In genomic region chr3:13261908-13262307, GRCh38 we compare ENCODE assay signal across 26 cellular contexts.
"Had no signal": no experiment of that assay in that cellular context is flagged by ENCODE, and none has a peak within 500 bp of the region (broad histone marks: within the 10 kb centered on the region; RNA-seq: fewer than 3 reads in every experiment).

No MANE protein-coding gene starts in this region.

- H3K27ac Mint-ChIP-seq: activated CD4-positive, alpha-beta T cell treated with anti-CD3 and anti-CD28 coated beads, Interleukin-2, amount 10 ng/mL, durations not matched to agents 7 days and 5 days; activated naive CD4-positive, alpha-beta T cell treated with anti-CD3 and anti-CD28 coated beads for 36 hours; activated naive CD8-positive, alpha-beta T cell treated with anti-CD3 and anti-CD28 coated beads, Interleukin-2, amount 50 U/mL, for 24 hours; memory B cell; stimulated activated effector memory CD8-positive, alpha-beta T cell treated with anti-CD3 and anti-CD28 coated beads, Interleukin-12 subunit alpha, Interleukin-12 subunit beta, amount 100 ng/mL, for 72 hours had no signal

- H3K4me3 ChIP-seq: ascending aorta, mucosa of descending colon, ovary, psoas muscle, smooth muscle cell, stomach, testis, upper lobe of left lung had no signal

- H3K27me3 ChIP-seq: ascending aorta, ovary, testis, upper lobe of left lung had no signal

- H3K4me3 Mint-ChIP-seq: activated CD4-positive, alpha-beta T cell treated with anti-CD3 and anti-CD28 coated beads, Interleukin-2, amount 10 ng/mL, durations not matched to agents 7 days and 5 days; activated naive CD4-positive, alpha-beta T cell treated with anti-CD3 and anti-CD28 coated beads for 36 hours; activated naive CD8-positive, alpha-beta T cell treated with anti-CD3 and anti-CD28 coated beads, Interleukin-2, amount 50 U/mL, for 24 hours; activated T-cell treated with anti-CD3 and anti-CD28 coated beads, Interleukin-2, amount 50 U/mL, for 4 hours; memory B cell; stimulated activated effector memory CD8-positive, alpha-beta T cell treated with anti-CD3 and anti-CD28 coated beads, Interleukin-12 subunit alpha, Interleukin-12 subunit beta, amount 100 ng/mL, for 72 hours had no signal

- ATAC-seq: activated CD4-positive, CD25-positive, alpha-beta regulatory T cell treated with anti-CD3 and anti-CD28 coated beads, Interleukin-2, amount 50 U/mL, for 24 hours; activated naive CD8-positive, alpha-beta T cell treated with anti-CD3 and anti-CD28 coated beads, Interleukin-2, amount 50 U/mL, for 24 hours; activated T-cell treated with anti-CD3 and anti-CD28 coated beads, Interleukin-2, amount 50 U/mL, for 4 hours; left colon; mucosa of descending colon; sciatic nerve; stimulated activated effector memory CD8-positive, alpha-beta T cell treated with anti-CD3 and anti-CD28 coated beads, Interleukin-12 subunit alpha, Interleukin-12 subunit beta, amount 100 ng/mL, for 72 hours had no signal

- H3K27ac ChIP-seq: ascending aorta, ovary, psoas muscle, testis, upper lobe of left lung had no signal

- H3K27me3 Mint-ChIP-seq: activated naive CD8-positive, alpha-beta T cell treated with anti-CD3 and anti-CD28 coated beads, Interleukin-2, amount 50 U/mL, for 24 hours had no signal

- DNase-seq: activated CD4-positive, alpha-beta T cell treated with anti-CD3 and anti-CD28 coated beads, Interleukin-2, amount 10 ng/mL, durations not matched to agents 7 days and 5 days; activated CD8-positive, alpha-beta memory T cell treated with anti-CD3 and anti-CD28 coated beads, Interleukin-2, amount 50 U/mL, for 4 hours; activated naive CD8-positive, alpha-beta T cell treated with anti-CD3 and anti-CD28 coated beads, Interleukin-2, amount 50 U/mL, for 24 hours; activated T-cell treated with anti-CD3 and anti-CD28 coated beads, Interleukin-2, amount 50 U/mL, for 4 hours; cerebellar nuclear complex; cortex of kidney; effector memory CD4-positive, alpha-beta T cell; hippocampal formation; islet precursor cell; left colon; naive B cell; ovary; psoas muscle; stimulated activated CD4-positive, alpha-beta T cell treated with anti-CD3 and anti-CD28 coated beads, Interleukin-4, amount 100 ng/mL, for 24 hours; stomach; T1000; testis; upper lobe of left lung had no signal

- H3K9me3 Mint-ChIP-seq: activated CD4-positive, alpha-beta T cell treated with anti-CD3 and anti-CD28 coated beads, Interleukin-2, amount 10 ng/mL, durations not matched to agents 7 days and 5 days; activated naive CD4-positive, alpha-beta T cell treated with anti-CD3 and anti-CD28 coated beads for 36 hours; activated naive CD8-positive, alpha-beta T cell treated with anti-CD3 and anti-CD28 coated beads, Interleukin-2, amount 50 U/mL, for 24 hours; activated T-cell treated with anti-CD3 and anti-CD28 coated beads, Interleukin-2, amount 50 U/mL, for 4 hours; stimulated activated effector memory CD8-positive, alpha-beta T cell treated with anti-CD3 and anti-CD28 coated beads, Interleukin-12 subunit alpha, Interleukin-12 subunit beta, amount 100 ng/mL, for 72 hours had no signal

- H3K4me1 ChIP-seq: upper lobe of left lung had no signal

- H3K9me3 ChIP-seq: ascending aorta, mucosa of descending colon, ovary, psoas muscle, testis, upper lobe of left lung had no signal

- H3K36me3 ChIP-seq: ascending aorta, ovary, stomach, upper lobe of left lung had no signal

- H3K4me2 ChIP-seq: smooth muscle cell had no signal
